15 cellular contexts compared by ENCODE assay signal in the genomic region with DNA sequence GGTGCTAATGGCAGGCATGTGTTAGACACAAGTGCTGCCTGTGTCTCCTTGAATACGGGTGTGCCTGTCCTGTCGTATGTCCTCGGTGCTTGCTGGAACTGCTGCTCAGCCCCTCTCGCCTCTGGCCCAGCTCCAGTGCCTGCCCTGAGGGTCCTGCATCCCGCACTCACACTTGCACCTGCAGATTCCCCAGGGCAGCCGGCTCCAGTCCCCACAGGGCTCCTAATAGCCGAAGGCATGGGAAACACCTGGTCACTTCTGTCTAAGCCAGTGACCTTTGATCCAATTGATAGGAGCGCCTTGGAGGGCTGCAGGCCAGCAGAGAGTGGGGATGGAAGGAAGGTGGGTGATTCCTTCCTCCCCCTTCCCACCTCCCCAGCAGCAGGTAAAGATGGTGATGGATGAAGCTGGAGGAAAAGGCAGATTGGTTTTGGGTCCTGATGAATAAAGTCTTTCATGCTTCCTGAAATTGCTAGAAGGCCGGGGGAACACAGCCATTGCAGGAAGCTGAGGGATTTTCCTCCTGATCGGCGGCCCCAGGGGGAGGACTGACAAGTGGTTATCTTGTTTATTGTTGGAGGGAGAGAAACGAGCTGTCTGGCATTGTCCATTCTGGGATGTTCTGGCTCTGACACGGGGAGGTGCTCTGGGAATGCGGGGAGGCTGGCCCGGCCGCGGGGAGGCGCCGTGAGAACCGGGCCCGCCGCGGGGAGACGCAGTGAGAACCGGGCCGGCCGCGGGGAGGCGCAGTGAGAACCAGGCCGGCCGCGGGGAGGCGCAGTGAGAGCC.
"Had no signal": no experiment of that assay in that cellular context is flagged by ENCODE, and none has a peak within 500 bp of the region (broad histone marks: within the 10 kb centered on the region; RNA-seq: fewer than 3 reads in every experiment).

No MANE protein-coding gene starts in this region.

- H3K79me2 ChIP-seq: parathyroid adenoma had no signal

- H3K27ac Mint-ChIP-seq: activated naive CD4-positive, alpha-beta T cell treated with anti-CD3 and anti-CD28 coated beads, Interleukin-2, amount 50 U/mL, for 72 hours; dendritic cell treated with granulocyte-macrophage colony-stimulating factor and Interleukin-4, amounts not matched to agents 40 ng/mL and 50 ng/mL, for 4 days had no signal

- H3K4me1 ChIP-seq: esophagus muscularis mucosa, parathyroid adenoma, uterus had no signal

- H3K9ac ChIP-seq: parathyroid adenoma had no signal

- H3K4me3 Mint-ChIP-seq: dendritic cell treated with granulocyte-macrophage colony-stimulating factor and Interleukin-4, amounts not matched to agents 40 ng/mL and 50 ng/mL, for 4 days had no signal

- H3K36me3 Mint-ChIP-seq: activated naive CD4-positive, alpha-beta T cell treated with anti-CD3 and anti-CD28 coated beads, Interleukin-2, amount 50 U/mL, for 72 hours had no signal

- H3K27ac ChIP-seq: esophagus muscularis mucosa, parathyroid adenoma, thyroid gland, uterus, WERI-Rb-1 had no signal

- H2AFZ ChIP-seq: parathyroid adenoma had no signal

- FAIRE-seq: endothelial cell of umbilical vein had no signal

- H3K9me3 ChIP-seq: esophagus muscularis mucosa, thyroid gland, uterus had no signal

- DNase-seq: activated CD4-positive, alpha-beta T cell treated with anti-CD3 and anti-CD28 coated beads, Interleukin-2, amount 50 U/mL, for 4 hours; activated gamma-delta T cell; effector CD8-positive, alpha-beta T cell; left colon; mammary epithelial cell; stimulated activated CD8-positive, alpha-beta memory T cell treated with anti-CD3 and anti-CD28 coated beads, Interleukin-4, amount 100 ng/mL, for 48 hours; stimulated activated naive CD4-positive, alpha-beta T cell treated with Interleukin-2 at 50 U/mL for 16 hours; thyroid gland; uterus; WERI-Rb-1 had no signal

- H3K27me3 Mint-ChIP-seq: dendritic cell treated with granulocyte-macrophage colony-stimulating factor and Interleukin-4, amounts not matched to agents 40 ng/mL and 50 ng/mL, for 4 days had no signal

- H3K27me3 ChIP-seq: thyroid gland, uterus had no signal

- H3K36me3 ChIP-seq: esophagus muscularis mucosa, thyroid gland, uterus, WERI-Rb-1 had no signal

- H3K4me3 ChIP-seq: esophagus muscularis mucosa, thyroid gland, uterus had no signal

- ATAC-seq: activated naive CD4-positive, alpha-beta T cell treated with anti-CD3 and anti-CD28 coated beads, Interleukin-2, amount 50 U/mL, for 72 hours; left colon had no signal
